Comparison of ENCODE assay signal across 16 cellular contexts in the genomic region with DNA sequence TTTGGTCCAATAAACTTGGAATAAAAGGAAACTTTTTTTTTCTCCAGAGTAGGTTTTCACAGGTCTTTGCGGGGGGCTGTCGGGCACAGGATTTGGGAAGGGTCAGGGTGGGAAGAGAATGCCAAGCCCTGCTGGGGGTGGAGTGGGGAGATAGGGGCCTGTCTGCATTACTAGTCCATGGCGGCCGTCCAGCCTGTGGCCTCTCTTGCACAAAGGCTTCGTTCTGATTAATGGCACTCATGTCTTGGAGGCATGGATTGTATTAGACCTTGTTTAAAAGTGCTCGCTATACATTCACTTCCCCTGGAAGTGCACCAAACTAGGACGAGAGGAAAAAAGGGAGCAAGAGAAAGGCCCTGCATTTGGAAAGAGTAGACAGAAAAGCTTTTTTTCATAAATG. TPM values are rescaled to one million over a fixed set of nuclear protein-coding genes. Genes with fewer than 3 reads are reported as not detected.
DNase-seq lines count a peak whose midpoint lies in the region; ATAC-seq, FAIRE-seq and TF ChIP-seq lines count a peak whose summit lies in the region.
"Had no signal": no experiment of that assay in that cellular context is flagged by ENCODE, and none has a peak within 500 bp of the region (broad histone marks: within the 10 kb centered on the region; RNA-seq: fewer than 3 reads in every experiment).

No MANE protein-coding gene starts in this region.

- ATAC-seq in SK-N-SH treated with all-trans-retinoic acid at 6 μM for 48 hours: peak; percentile 12; the same call in 2 of the 3 replicates
- ATAC-seq in left ventricle myocardium superior: peak; percentile 26

- H3K9ac ChIP-seq in subcutaneous abdominal adipose tissue (ENCODE audit: low read length in 5 of 5): no peak overlapping the region
- H3K9ac ChIP-seq: parathyroid adenoma had no signal

- intact Hi-C loops in left ventricle myocardium superior (cut with micrococcal nuclease): no loop called here

- peak overlapping the region in 1 of 5 donors; percentile 6 for H3K4me3 ChIP-seq in subcutaneous abdominal adipose tissue (ENCODE audit: low read depth in 1 of 5, low read length in 5 of 5)
- H3K4me3 ChIP-seq: cardiac muscle cell, spleen had no signal

- no peak for FAIRE-seq in frontal cortex (lab: Jason Lieb, UNC)

- peak overlapping the region; percentile 71 for H3K27ac ChIP-seq in subcutaneous abdominal adipose tissue (ENCODE audit: low read depth, low read length)
- H3K27ac ChIP-seq: cardiac muscle cell, parathyroid adenoma had no signal

- no peak for DNase-seq in HEK293T (ENCODE audit: extremely low spot score)
- peak; percentile 58 for DNase-seq in left ventricle myocardium superior
- no peak for DNase-seq in Kasumi-1 (lab: John Stamatoyannopoulos, UW)
- no peak for DNase-seq in frontal cortex (ENCODE audit: low spot score in 2 of 2)
- DNase-seq in HCEC 1CT: no peak
- DNase-seq: activated CD4-positive, CD25-positive, alpha-beta regulatory T cell treated with anti-CD3 and anti-CD28 coated beads, Interleukin-2, amount 50 U/mL, for 72 hours; CD8-positive, alpha-beta memory T cell; DMS79; NCI-H1694; NCI-H748 treated with DMSO at 0.1 percent for 48 hours; spleen had no signal

- H3K36me3 ChIP-seq in subcutaneous abdominal adipose tissue (ENCODE audit: control insufficient read depth in 5 of 5, insufficient read depth in 5 of 5, low read length in 5 of 5): peaks cover 0 to 4% (median 2%) of the 10 kb centered on the region in 5 donors
- H3K36me3 ChIP-seq: cardiac muscle cell, spleen had no signal

- H3K4me1 ChIP-seq in subcutaneous abdominal adipose tissue (ENCODE audit: control insufficient read depth in 5 of 5, insufficient read depth in 5 of 5, low read length in 5 of 5): peaks cover 9 to 42% (median 32%) of the 10 kb centered on the region in 5 donors
- H3K4me1 ChIP-seq: parathyroid adenoma had no signal

- H3K27me3 ChIP-seq in subcutaneous abdominal adipose tissue (ENCODE audit: control insufficient read depth in 5 of 5, insufficient read depth in 4 of 5, low read length in 5 of 5): no peaks in the 10 kb centered on the region
- H3K27me3 ChIP-seq: cardiac muscle cell, spleen had no signal

- POLR2A ChIA-PET in HEK293T (lab: Yijun Ruan, JAX): no interaction called here

- CTCF ChIA-PET in HEK293T (lab: Yijun Ruan, JAX): no interaction called here

- no peaks in the 10 kb centered on the region for H3K9me3 ChIP-seq in subcutaneous abdominal adipose tissue (ENCODE audit: control insufficient read depth in 5 of 5, low read length in 5 of 5)
- H3K9me3 ChIP-seq: spleen had no signal

TF ChIP-seq in HEK293T, 16 proteins besides CTCF, POLR2A, EP300 and RAD21:
- TF ChIP-seq ZNF384 (IDR thresholded peaks at IDR 0.05): no peak
- TF ChIP-seq L3MBTL2 (conservative IDR thresholded peaks at IDR 0.05): peak; percentile 55

TF ChIP-seq in SK-N-SH treated with all-trans-retinoic acid at 6 μM for 48 hours, 23 proteins besides CTCF, POLR2A, EP300 and RAD21:
- no peak for TF ChIP-seq GLIS3 (CRISPR knock-in tag; IDR thresholded peaks at IDR 0.05)
- no peak for TF ChIP-seq ZNF565 (CRISPR knock-in tag; conservative IDR thresholded peaks at IDR 0.05; ENCODE audit: low read depth)
- no peak for TF ChIP-seq BACH2 (CRISPR knock-in tag; IDR thresholded peaks at IDR 0.05; ENCODE audit: borderline replicate concordance)
- TF ChIP-seq ARNTL (CRISPR knock-in tag; IDR thresholded peaks at IDR 0.05; ENCODE audit: borderline replicate concordance, low read depth): no peak
- no peak for TF ChIP-seq ZFP30 (CRISPR knock-in tag; IDR thresholded peaks at IDR 0.05)
- TF ChIP-seq, protein P1, sequence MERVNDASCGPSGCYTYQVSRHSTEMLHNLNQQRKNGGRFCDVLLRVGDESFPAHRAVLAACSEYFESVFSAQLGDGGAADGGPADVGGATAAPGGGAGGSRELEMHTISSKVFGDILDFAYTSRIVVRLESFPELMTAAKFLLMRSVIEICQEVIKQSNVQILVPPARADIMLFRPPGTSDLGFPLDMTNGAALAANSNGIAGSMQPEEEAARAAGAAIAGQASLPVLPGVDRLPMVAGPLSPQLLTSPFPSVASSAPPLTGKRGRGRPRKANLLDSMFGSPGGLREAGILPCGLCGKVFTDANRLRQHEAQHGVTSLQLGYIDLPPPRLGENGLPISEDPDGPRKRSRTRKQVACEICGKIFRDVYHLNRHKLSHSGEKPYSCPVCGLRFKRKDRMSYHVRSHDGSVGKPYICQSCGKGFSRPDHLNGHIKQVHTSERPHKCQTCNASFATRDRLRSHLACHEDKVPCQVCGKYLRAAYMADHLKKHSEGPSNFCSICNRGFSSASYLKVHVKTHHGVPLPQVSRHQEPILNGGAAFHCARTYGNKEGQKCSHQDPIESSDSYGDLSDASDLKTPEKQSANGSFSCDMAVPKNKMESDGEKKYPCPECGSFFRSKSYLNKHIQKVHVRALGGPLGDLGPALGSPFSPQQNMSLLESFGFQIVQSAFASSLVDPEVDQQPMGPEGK (CRISPR knock-in tag; IDR thresholded peaks at IDR 0.05; ENCODE audit: borderline replicate concordance): no peak
- no peak for TF ChIP-seq ESRRG (CRISPR knock-in tag; IDR thresholded peaks at IDR 0.05)
- no peak for TF ChIP-seq SNAI2 (CRISPR knock-in tag; IDR thresholded peaks at IDR 0.05)
- no peak for TF ChIP-seq ZC3H10 (CRISPR knock-in tag; IDR thresholded peaks at IDR 0.05)
- no peak for TF ChIP-seq ZNF70 (CRISPR knock-in tag; IDR thresholded peaks at IDR 0.05)
- no peak for TF ChIP-seq TCF4 (CRISPR knock-in tag; IDR thresholded peaks at IDR 0.05; ENCODE audit: borderline replicate concordance)
- TF ChIP-seq, protein P2, sequence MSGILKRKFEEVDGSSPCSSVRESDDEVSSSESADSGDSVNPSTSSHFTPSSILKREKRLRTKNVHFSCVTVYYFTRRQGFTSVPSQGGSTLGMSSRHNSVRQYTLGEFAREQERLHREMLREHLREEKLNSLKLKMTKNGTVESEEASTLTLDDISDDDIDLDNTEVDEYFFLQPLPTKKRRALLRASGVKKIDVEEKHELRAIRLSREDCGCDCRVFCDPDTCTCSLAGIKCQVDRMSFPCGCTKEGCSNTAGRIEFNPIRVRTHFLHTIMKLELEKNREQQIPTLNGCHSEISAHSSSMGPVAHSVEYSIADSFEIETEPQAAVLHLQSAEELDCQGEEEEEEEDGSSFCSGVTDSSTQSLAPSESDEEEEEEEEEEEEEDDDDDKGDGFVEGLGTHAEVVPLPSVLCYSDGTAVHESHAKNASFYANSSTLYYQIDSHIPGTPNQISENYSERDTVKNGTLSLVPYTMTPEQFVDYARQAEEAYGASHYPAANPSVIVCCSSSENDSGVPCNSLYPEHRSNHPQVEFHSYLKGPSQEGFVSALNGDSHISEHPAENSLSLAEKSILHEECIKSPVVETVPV (CRISPR knock-in tag; IDR thresholded peaks at IDR 0.05): no peak
- TF ChIP-seq ZFP3 (CRISPR knock-in tag; IDR thresholded peaks at IDR 0.05): no peak

RNA-seq across cellular contexts. Expression of a gene that starts 37.2 kb away (rescaled TPM):
- total RNA-seq in left ventricle myocardium superior (23.1 TPM), frontal cortex (4.5 TPM)
- total RNA-seq: activated CD8-positive, alpha-beta memory T cell treated with anti-CD3 and anti-CD28 coated beads for 36 hours; CD8-positive, alpha-beta memory T cell had no signal
